17 cellular contexts compared by ENCODE assay signal in the genomic region with DNA sequence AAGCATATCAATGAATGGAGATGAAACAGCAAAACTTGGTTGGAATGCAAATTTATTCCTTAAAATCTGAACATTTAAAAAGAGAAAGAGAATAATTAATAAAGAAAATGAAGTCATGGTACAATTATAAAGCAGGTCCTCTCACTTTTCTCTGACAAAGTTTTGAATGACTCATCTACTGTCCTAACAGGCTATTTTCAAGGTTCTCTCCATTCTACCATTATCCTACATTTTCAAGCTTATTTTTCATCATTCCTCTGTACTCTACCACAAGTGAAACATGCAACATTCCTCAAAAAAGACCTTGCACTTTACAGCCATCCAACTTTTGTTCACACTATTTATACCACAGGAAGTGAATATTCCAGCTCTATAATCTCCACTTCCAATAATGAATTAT. TPM values are rescaled to one million over a fixed set of nuclear protein-coding genes. Genes with fewer than 3 reads are reported as not detected.
DNase-seq lines count a peak whose midpoint lies in the region; ATAC-seq and TF ChIP-seq lines count a peak whose summit lies in the region.
"Had no signal": no experiment of that assay in that cellular context is flagged by ENCODE, and none has a peak within 500 bp of the region (broad histone marks: within the 10 kb centered on the region; RNA-seq: fewer than 3 reads in every experiment).

No MANE protein-coding gene starts in this region.

- intact Hi-C loops in heart right ventricle (cut with DNase I) (loop anchor here in 1 of 10 donors (10.0 kb wide), 1 partner anchor 366 kb away; no protein-coding TSS in a partner anchor), cardiac septum (cut with DNase I) (no loop called here)

- no peak for TF ChIP-seq EP300 in upper lobe of left lung (IDR thresholded peaks at IDR 0.05)

- H3K27ac ChIP-seq in heart right ventricle (no peak overlapping the region), upper lobe of left lung (no peak overlapping the region)

- no peaks in the 10 kb centered on the region for H3K9me3 ChIP-seq in heart right ventricle
- no peaks in the 10 kb centered on the region for H3K9me3 ChIP-seq in upper lobe of left lung
- H3K9me3 ChIP-seq: pancreas had no signal

- TF ChIP-seq CTCF in heart right ventricle (IDR thresholded peaks at IDR 0.05) (no peak), upper lobe of left lung (IDR thresholded peaks at IDR 0.05) (no peak)

- TF ChIP-seq POLR2A in upper lobe of left lung (IDR thresholded peaks at IDR 0.05), result no peak

- no peak for ATAC-seq in GM19455 (IDR thresholded peaks at IDR 0.05; ENCODE audit: unreplicated experiment)
- no peak for ATAC-seq in heart right ventricle
- no peak for ATAC-seq in upper lobe of left lung (ENCODE audit: low FRiP score in 2 of 2)
- ATAC-seq: effector memory CD8-positive, alpha-beta T cell; T-cell had no signal

- H3K36me3 ChIP-seq in heart right ventricle (no peaks in the 10 kb centered on the region), upper lobe of left lung (no peaks in the 10 kb centered on the region)
- H3K36me3 ChIP-seq: pancreas had no signal

- peak; percentile 12 for DNase-seq in AG08396 (ENCODE audit: low spot score)
- DNase-seq in M059J (ENCODE audit: low read depth), result peak; percentile 35
- DNase-seq in dermis blood vessel endothelial cell, result peak; percentile 16
- DNase-seq in myocyte (ENCODE audit: low read depth), result peak; percentile 13
- DNase-seq in heart right ventricle, result no peak
- no peak for DNase-seq in cardiac septum (ENCODE audit: low spot score)
- DNase-seq in upper lobe of left lung, result no peak
- DNase-seq: activated CD8-positive, alpha-beta memory T cell treated with anti-CD3 and anti-CD28 coated beads for 24 hours; activated effector memory CD4-positive, alpha-beta T cell treated with Interleukin-2 at 50 U/mL for 16 hours; effector memory CD8-positive, alpha-beta T cell; glutamatergic neuron; kidney; midbrain; NCI-H2171; pancreas; T-cell had no signal

- H3K4me1 ChIP-seq in heart right ventricle (peaks cover 0 to 49% (median 22%) of the 10 kb centered on the region in 9 donors), upper lobe of left lung (peaks cover 16 to 22% (median 19%) of the 10 kb centered on the region in 4 donors)

- H3K4me3 ChIP-seq in heart right ventricle (no peak overlapping the region), upper lobe of left lung (no peak overlapping the region)
- H3K4me3 ChIP-seq: pancreas had no signal

- H3K27me3 ChIP-seq in heart right ventricle, result no peaks in the 10 kb centered on the region
- no peaks in the 10 kb centered on the region for H3K27me3 ChIP-seq in upper lobe of left lung
- H3K27me3 ChIP-seq: pancreas had no signal

RNA-seq across cellular contexts. Expression of a gene that starts 36.9 kb away (rescaled TPM):
- total RNA-seq in M059J (2014; rRNA removed; shearing (Covaris generic)), result 6.0 and 21.0 TPM in 2 replicates
- total RNA-seq in dermis blood vessel endothelial cell (6.8 TPM in 2 replicates), myocyte (6.7 and 6.9 TPM in 2 replicates), heart right ventricle (1 to 10 TPM; 6.9 to 9.4 (median 8.5) TPM), cardiac septum (8.7 TPM), upper lobe of left lung (10 to 100 TPM in 1 of 6 donors, 1 to 10 TPM in 5; 5.3 to 11.1 (median 6.7) TPM)
- polyA plus RNA-seq in myocyte (2012), result 7.0 TPM
- polyA plus RNA-seq in heart right ventricle, result 1 to 10 TPM; 6.2 to 8.5 TPM

RNA-seq across cellular contexts. Expression of a gene that starts 37.7 kb away (rescaled TPM):
- total RNA-seq in M059J (2014; rRNA removed; shearing (Covaris generic)), result 21.5 and 29.6 TPM in 2 replicates
- total RNA-seq in dermis blood vessel endothelial cell, result 56.4 and 62.3 TPM in 2 replicates
- 85.8 and 91.1 TPM in 2 replicates for total RNA-seq in myocyte
- 22.5 TPM for polyA plus RNA-seq in myocyte (2012)
- 10 to 100 TPM; 42.1 to 60.4 (median 52.5) TPM for total RNA-seq in heart right ventricle
- polyA plus RNA-seq in heart right ventricle, result 10 to 100 TPM; 10.5 to 13.8 TPM
- 55.0 TPM for total RNA-seq in cardiac septum
- total RNA-seq in upper lobe of left lung, result 10 to 100 TPM; 21.9 to 61.4 (median 29.4) TPM

Comparison
In these comparisons a context has a peak if more than half of its experiments do, and no peak if none do; other contexts are left out.
1. DNase-seq: peak in AG08396 (single experiment), M059J (single experiment), dermis blood vessel endothelial cell (single experiment) and myocyte (single experiment); none in heart right ventricle (0 of 2), cardiac septum (single experiment) and upper lobe of left lung (0 of 2).